8 cellular contexts compared by ENCODE assay signal in genomic region chr19:29714371-29714952, GRCh38. TPM values are rescaled to one million over a fixed set of nuclear protein-coding genes. Genes with fewer than 3 reads are reported as not detected.
DNase-seq lines count a peak whose midpoint lies in the region; ATAC-seq and TF ChIP-seq lines count a peak whose summit lies in the region.

No MANE protein-coding gene starts in this region.

- H3K4me1 ChIP-seq in mucosa of rectum (ENCODE audit: control insufficient read depth in 2 of 2, insufficient read depth in 2 of 2, low read length in 2 of 2) = peaks cover 11 to 14% of the 10 kb centered on the region in 2 donors

- no peak for DNase-seq in HFFc6
- DNase-seq in NCI-H1694 treated with DMSO at 0.1 percent for 48 hours (lab: John Stamatoyannopoulos, UW) = no peak
- no peak for DNase-seq in dermis blood vessel endothelial cell
- DNase-seq in C1 segment of cervical spinal cord (lab: John Stamatoyannopoulos, UW) = no peak

- TF ChIP-seq CTCF in HFFc6 (IDR thresholded peaks at IDR 0.05) = no peak

- peak overlapping the region; percentile 62 for H3K27ac Mint-ChIP-seq in HFFc6

- no peaks in the 10 kb centered on the region for H3K9me3 ChIP-seq in mucosa of rectum (ENCODE audit: control insufficient read depth in 2 of 2, low read length in 2 of 2)

- H3K27me3 ChIP-seq in mucosa of rectum (ENCODE audit: control insufficient read depth in 2 of 2, insufficient read depth in 2 of 2, low read length in 2 of 2) = no peaks in the 10 kb centered on the region

- H3K27ac ChIP-seq in cingulate gyrus (ENCODE audit: low read depth, low read length) (peak overlapping the region; percentile 91), mucosa of rectum (ENCODE audit: low read depth in 2 of 2, low read length in 2 of 2) (peak overlapping the region; percentile 83 to 92)

- peak overlapping the region; percentile 85 for H3K4me3 Mint-ChIP-seq in HFFc6

- H3K27me3 Mint-ChIP-seq in HFFc6 (ENCODE audit: insufficient read depth) = peaks cover 4% of the 10 kb centered on the region

- no peaks in the 10 kb centered on the region for H3K36me3 ChIP-seq in mucosa of rectum (ENCODE audit: control insufficient read depth in 2 of 2, insufficient read depth in 2 of 2, low read length in 2 of 2)

- H3K4me1 Mint-ChIP-seq in HFFc6 (ENCODE audit: low read depth) = peaks cover 36% of the 10 kb centered on the region

- H3K9ac ChIP-seq in mucosa of rectum (ENCODE audit: low read depth in 1 of 2, low read length in 2 of 2) = peak overlapping the region; percentile 88 to 90

- H3K36me3 Mint-ChIP-seq in HFFc6 (ENCODE audit: low read depth) = no peaks in the 10 kb centered on the region

- peak overlapping the region; percentile 74 to 84 for H3K4me3 ChIP-seq in mucosa of rectum (ENCODE audit: low read length in 2 of 2)

- peak; percentile 34 for ATAC-seq in GM18502 (IDR thresholded peaks at IDR 0.05; ENCODE audit: poor library complexity, unreplicated experiment)
- peak; percentile 14 for ATAC-seq in SK-N-SH treated with all-trans-retinoic acid at 6 μM for 48 hours

- no peaks in the 10 kb centered on the region for H3K9me3 Mint-ChIP-seq in HFFc6

TF ChIP-seq in SK-N-SH treated with all-trans-retinoic acid at 6 μM for 48 hours, 23 proteins besides CTCF, POLR2A, EP300 and RAD21:
- TF ChIP-seq ISL1 (CRISPR knock-in tag; IDR thresholded peaks at IDR 0.05) (no peak), ARNTL (CRISPR knock-in tag; IDR thresholded peaks at IDR 0.05; ENCODE audit: borderline replicate concordance, low read depth) (no peak), SNAI2 (CRISPR knock-in tag; IDR thresholded peaks at IDR 0.05) (no peak), CSDC2 (CRISPR knock-in tag; IDR thresholded peaks at IDR 0.05) (no peak), ZFP30 (CRISPR knock-in tag; IDR thresholded peaks at IDR 0.05) (no peak), ZNF8 (CRISPR knock-in tag; IDR thresholded peaks at IDR 0.05) (no peak), BACH2 (CRISPR knock-in tag; IDR thresholded peaks at IDR 0.05; ENCODE audit: borderline replicate concordance) (no peak), ZFP3 (CRISPR knock-in tag; IDR thresholded peaks at IDR 0.05) (no peak), ZNF70 (CRISPR knock-in tag; IDR thresholded peaks at IDR 0.05) (no peak), CSRNP3 (CRISPR knock-in tag; IDR thresholded peaks at IDR 0.05) (no peak), GLIS3 (CRISPR knock-in tag; IDR thresholded peaks at IDR 0.05) (no peak)

RNA-seq across cellular contexts. Expression of gene C19orf12, which starts 0.6 kb away (rescaled TPM):
- total RNA-seq in HFFc6 (2021; fragmentation: NEBNext Ultra II Directional; extraction: Animal tissue kit (Norgen Biotek cat#: 25700)) = 10 to 100 TPM; 23.3 to 32.7 (median 24.7) TPM
- total RNA-seq in dermis blood vessel endothelial cell = 25.7 and 29.8 TPM in 2 replicates

RNA-seq across cellular contexts. Expression of gene PLEKHF1, which starts 49.2 kb away (rescaled TPM):
- total RNA-seq in HFFc6 (2021; fragmentation: NEBNext Ultra II Directional; extraction: Animal tissue kit (Norgen Biotek cat#: 25700)) = 1 to 10 TPM; 1.4 to 2.8 (median 2.6) TPM
- 12.3 and 14.2 TPM in 2 replicates for total RNA-seq in dermis blood vessel endothelial cell
